8 cellular contexts compared by ENCODE assay signal in genomic region chr6:170087946-170088348, GRCh38.
DNase-seq lines count a peak whose midpoint lies in the region; ATAC-seq, FAIRE-seq and TF ChIP-seq lines count a peak whose summit lies in the region.

No MANE protein-coding gene starts in this region.

- peaks cover 2% of the 10 kb centered on the region for H3K36me3 Mint-ChIP-seq in activated CD4-positive, alpha-beta T cell treated with anti-CD3 and anti-CD28 coated beads, Interleukin-2, amount 10 ng/mL, durations not matched to agents 7 days and 5 days (ENCODE audit: low read depth)

- TF ChIP-seq CTCF in right atrium auricular region (IDR thresholded peaks at IDR 0.05), result no peak
- TF ChIP-seq CTCF in PC-9 (conservative IDR thresholded peaks at IDR 0.05), result no peak
- no peak for TF ChIP-seq CTCF in gastroesophageal sphincter (IDR thresholded peaks at IDR 0.05)

- no peaks in the 10 kb centered on the region for H3K79me2 ChIP-seq in PC-9 (ENCODE audit: low read depth)

- no peak overlapping the region for H2AFZ ChIP-seq in PC-9

- no peak for TF ChIP-seq EP300 in gastroesophageal sphincter (IDR thresholded peaks at IDR 0.05)

- no peaks in the 10 kb centered on the region for H3F3A ChIP-seq in PC-9 (ENCODE audit: insufficient read depth, low read depth)

- no peak overlapping the region for H3K27ac ChIP-seq in right atrium auricular region
- H3K27ac ChIP-seq in PC-9, result no peak overlapping the region
- no peak overlapping the region for H3K27ac ChIP-seq in gastroesophageal sphincter

- no peak for TF ChIP-seq POLR2A in gastroesophageal sphincter (IDR thresholded peaks at IDR 0.05)

- POLR2A ChIA-PET in activated CD4-positive, alpha-beta T cell treated with anti-CD3 and anti-CD28 coated beads, Interleukin-2, amount 10 ng/mL, durations not matched to agents 7 days and 5 days (lab: Charles Lee), result interaction anchor here (0.8 kb wide), 1 partner anchor 9 kb away, joined by 4 read pairs; no protein-coding TSS in a partner anchor
- POLR2A ChIA-PET in PC-9 (lab: Charles Lee; ENCODE audit: unreplicated experiment), result no interaction called here

- peak; percentile 68 for FAIRE-seq in GM19239 (lab: Jason Lieb, UNC)

- intact Hi-C loops in PC-9 (cut with micrococcal nuclease; ENCODE audit: unreplicated experiment), result no loop called here

- BruUV-seq in PC-9 (replicated peaks; lab: Mats Ljungman, UMichigan), result no TSS peak

- H3K27me3 Mint-ChIP-seq in activated CD4-positive, alpha-beta T cell treated with anti-CD3 and anti-CD28 coated beads, Interleukin-2, amount 10 ng/mL, durations not matched to agents 7 days and 5 days, result no peaks in the 10 kb centered on the region

- ATAC-seq in HG03280 (IDR thresholded peaks at IDR 0.05; ENCODE audit: unreplicated experiment) (peak; percentile 52), gastroesophageal sphincter (no peak)

- no peaks in the 10 kb centered on the region for H3K27me3 ChIP-seq in right atrium auricular region
- H3K27me3 ChIP-seq in PC-9 (ENCODE audit: insufficient read depth, low read depth), result peaks cover 52% of the 10 kb centered on the region
- no peaks in the 10 kb centered on the region for H3K27me3 ChIP-seq in gastroesophageal sphincter

- H3K9me3 ChIP-seq in right atrium auricular region (no peaks in the 10 kb centered on the region), PC-9 (ENCODE audit: insufficient read depth, low read depth) (no peaks in the 10 kb centered on the region), gastroesophageal sphincter (no peaks in the 10 kb centered on the region)

- CTCF ChIA-PET in activated CD4-positive, alpha-beta T cell treated with anti-CD3 and anti-CD28 coated beads, Interleukin-2, amount 10 ng/mL, durations not matched to agents 7 days and 5 days (lab: Charles Lee), result interaction anchor here (0.7 kb wide), 1 partner anchor 9 kb away, joined by 4 read pairs; no protein-coding TSS in a partner anchor
- CTCF ChIA-PET in PC-9 (lab: Charles Lee), result no interaction called here

- no peaks in the 10 kb centered on the region for H3K9me2 ChIP-seq in PC-9 (ENCODE audit: insufficient read depth)

- 80 to 85% methylated on average over 3 to 4 of the region's 28 CpGs for WGBS in gastroesophageal sphincter (ENCODE audit: low coverage in 1 of 2), 2 donors

- no peak overlapping the region for H3K4me2 ChIP-seq in PC-9

- H3K36me3 ChIP-seq in right atrium auricular region (no peaks in the 10 kb centered on the region), PC-9 (ENCODE audit: low read depth) (no peaks in the 10 kb centered on the region), gastroesophageal sphincter (no peaks in the 10 kb centered on the region)

- H3K27ac Mint-ChIP-seq in activated CD4-positive, alpha-beta T cell treated with anti-CD3 and anti-CD28 coated beads, Interleukin-2, amount 10 ng/mL, durations not matched to agents 7 days and 5 days, result peak overlapping the region; percentile 95

- H4K20me1 ChIP-seq in PC-9 (ENCODE audit: insufficient read depth), result no peaks in the 10 kb centered on the region

- DNase-seq in GM19239 (ENCODE audit: insufficient read length, low spot score), result peak; percentile 92
- DNase-seq in activated CD4-positive, alpha-beta T cell treated with anti-CD3 and anti-CD28 coated beads, Interleukin-2, amount 10 ng/mL, durations not matched to agents 7 days and 5 days, result peak; percentile 69
- DNase-seq in right atrium auricular region (ENCODE audit: low spot score), result peak; percentile 55
- DNase-seq in stimulated activated CD8-positive, alpha-beta memory T cell treated with anti-CD3 and anti-CD28 coated beads, Interleukin-7, amount 100 ng/mL, for 4 hours (ENCODE audit: low read depth in 2 of 2), result peak; percentile 21 to 42
- DNase-seq in PC-9, result no peak
- no peak for DNase-seq in A172 (ENCODE audit: low spot score)

- H3K4me1 ChIP-seq in right atrium auricular region (peaks cover 0 to 8% of the 10 kb centered on the region in 2 donors), PC-9 (replicated peaks; ENCODE audit: insufficient read depth) (no peaks in the 10 kb centered on the region), gastroesophageal sphincter (peaks cover 0 to 37% (median 7%) of the 10 kb centered on the region in 3 donors)

- H3K4me3 ChIP-seq in right atrium auricular region, result no peak overlapping the region
- H3K4me3 ChIP-seq in PC-9, result no peak overlapping the region
- H3K4me3 ChIP-seq in gastroesophageal sphincter, result peak overlapping the region in 1 of 2 donors; percentile 10

- peak overlapping the region; percentile 73 for H3K4me3 Mint-ChIP-seq in activated CD4-positive, alpha-beta T cell treated with anti-CD3 and anti-CD28 coated beads, Interleukin-2, amount 10 ng/mL, durations not matched to agents 7 days and 5 days

- peaks cover 44% of the 10 kb centered on the region for H3K4me1 Mint-ChIP-seq in activated CD4-positive, alpha-beta T cell treated with anti-CD3 and anti-CD28 coated beads, Interleukin-2, amount 10 ng/mL, durations not matched to agents 7 days and 5 days

- H3K9me3 Mint-ChIP-seq in activated CD4-positive, alpha-beta T cell treated with anti-CD3 and anti-CD28 coated beads, Interleukin-2, amount 10 ng/mL, durations not matched to agents 7 days and 5 days, result no peaks in the 10 kb centered on the region

Comparison
In these comparisons a context has a peak if more than half of its experiments do, and no peak if none do; other contexts are left out.
1. DNase-seq: peak in GM19239 (single experiment), activated CD4-positive, alpha-beta T cell treated with anti-CD3 and anti-CD28 coated beads, Interleukin-2, amount 10 ng/mL, durations not matched to agents 7 days and 5 days (single experiment), right atrium auricular region (single experiment) and stimulated activated CD8-positive, alpha-beta memory T cell treated with anti-CD3 and anti-CD28 coated beads, Interleukin-7, amount 100 ng/mL, for 4 hours (2 of 2); none in PC-9 (0 of 2) and A172 (single experiment).